ENCODE assay signal across 1 cellular context in genomic region chr5:124660229-124661093, GRCh38.
TF ChIP-seq lines count a peak whose summit lies in the region.

No MANE protein-coding gene starts in this region.

TF ChIP-seq in A549, 52 proteins besides CTCF, POLR2A, EP300 and RAD21 (continued from another document):
- TF ChIP-seq USF2 (IDR thresholded peaks at IDR 0.05), result no peak
- no peak for TF ChIP-seq FOSB (CRISPR knock-in tag; IDR thresholded peaks at IDR 0.05)
- TF ChIP-seq CEBPB (IDR thresholded peaks at IDR 0.05), result 0 out of 4 replicates have a peak, but pooled peaks of 1 of the 2 experiments have one; percentile 9
- no peak for TF ChIP-seq RNF2 (IDR thresholded peaks at IDR 0.05; ENCODE audit: borderline replicate concordance, low read depth)
- TF ChIP-seq ELK1 (IDR thresholded peaks at IDR 0.05; ENCODE audit: low read depth, low read length), result no peak
- TF ChIP-seq REST (IDR thresholded peaks at IDR 0.05), result no peak
- TF ChIP-seq MAZ (IDR thresholded peaks at IDR 0.05; ENCODE audit: borderline replicate concordance, low read depth, low read length), result no peak
TF ChIP-seq in A549: peak in this region for 3.
